In the genomic region with DNA sequence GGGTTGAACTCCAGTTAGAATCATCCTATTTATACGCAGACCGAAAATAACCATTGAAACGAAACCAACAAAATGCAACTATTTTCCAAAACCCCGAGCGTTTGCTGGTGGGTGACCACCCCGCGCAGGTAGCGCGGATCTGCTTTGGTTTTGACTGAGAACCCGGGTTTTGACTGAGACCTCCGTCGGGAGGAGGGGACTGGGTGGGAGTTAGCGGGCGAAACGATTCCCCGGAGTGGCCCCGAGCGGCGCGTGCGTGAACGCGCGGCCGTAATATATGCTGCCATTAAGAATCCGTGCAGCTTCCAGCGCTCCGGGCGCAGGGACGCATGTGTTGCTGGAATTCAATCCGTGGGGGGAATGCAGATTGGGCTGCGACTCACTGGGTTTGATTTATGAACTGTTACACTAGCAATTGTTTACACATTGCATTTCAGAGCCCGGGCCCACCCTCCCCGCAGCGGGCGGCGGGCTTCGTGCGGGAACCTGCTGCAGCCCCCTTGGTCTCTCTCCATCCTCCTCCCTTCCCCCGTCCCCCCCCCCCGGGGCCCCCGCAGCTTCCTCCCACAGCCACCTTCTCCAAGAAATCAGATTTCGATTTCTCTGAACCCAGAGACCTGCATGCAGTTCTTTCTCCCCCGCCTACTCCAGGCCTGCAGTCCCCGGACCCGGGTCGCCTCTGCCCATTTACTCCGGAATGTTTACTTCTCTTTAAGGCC, we compare ENCODE assay signal across 8 cellular contexts. TPM values are rescaled to one million over a fixed set of nuclear protein-coding genes. Genes with fewer than 3 reads are reported as not detected.
A peak's percentile ranks its signal among the peaks of the same experiment; 100 is the strongest.
DNase-seq lines count a peak whose midpoint lies in the region; ATAC-seq and TF ChIP-seq lines count a peak whose summit lies in the region.

No MANE protein-coding gene starts in this region.

- H3K27me3 Mint-ChIP-seq in T-cell, result peaks cover 83 to 93% of the 10 kb centered on the region in 2 donors

- H3K4me1 ChIP-seq in neutrophil (ENCODE audit: control insufficient read depth in 1 of 2, insufficient read depth in 1 of 2, low read depth in 1 of 2, low read length in 1 of 2), result peaks cover 44 to 58% of the 10 kb centered on the region in 2 experiments

- H3K27me3 ChIP-seq in H7 (ENCODE audit: control insufficient read depth, insufficient read depth, low read length) (peaks cover 99% of the 10 kb centered on the region), neutrophil (peaks cover 100% of the 10 kb centered on the region)

- H3K4me3 Mint-ChIP-seq in T-cell, result peak overlapping the region; percentile 82 to 89 (median 83)

- H3K27ac Mint-ChIP-seq in T-cell, result peak overlapping the region in 1 of 2 donors; percentile 43

- CTCF ChIA-PET in T-cell (lab: Charles Lee), result interaction anchor here in 1 of 2 donors (0.6 kb wide), 1 partner anchor 872 kb away, joined by 4 read pairs; no protein-coding TSS in a partner anchor

- H3K36me3 ChIP-seq in H7 (replicated peaks; ENCODE audit: control insufficient read depth, insufficient read depth, low read length) (no peaks in the 10 kb centered on the region), neutrophil (no peaks in the 10 kb centered on the region)

- DNase-seq in AG10803 (ENCODE audit: low read depth), result peak; percentile 77
- DNase-seq in H7, result peak; percentile 84
- peak in 1 of 34 experiments; percentile 17 for DNase-seq in T-cell
- peak; percentile 55 for DNase-seq in fibroblast of mammary gland (ENCODE audit: low read depth)
- no peak for DNase-seq in globus pallidus (ENCODE audit: low spot score)

- POLR2A ChIA-PET in T-cell (lab: Charles Lee), result interaction anchor here in 1 of 2 donors (0.6 kb wide), 2 partner anchors 37 to 1985 kb away, joined by 3 read pairs; no protein-coding TSS in a partner anchor

- peak overlapping the region; percentile 82 for H3K4me3 ChIP-seq in AG10803 (ENCODE audit: low read length)
- H3K4me3 ChIP-seq in H7 (ENCODE audit: insufficient read depth, low read depth, low read length), result peak overlapping the region; percentile 31
- peak overlapping the region; percentile 56 for H3K4me3 ChIP-seq in fibroblast of mammary gland (ENCODE audit: control insufficient read depth, low read depth, low read length)
- peak overlapping the region; percentile 78 to 80 for H3K4me3 ChIP-seq in neutrophil (ENCODE audit: low read depth in 1 of 2, low read length in 1 of 2)

- peak overlapping the region; percentile 73 for H3K27ac ChIP-seq in neutrophil

- peak in 3 of 4 experiments; percentile 22 to 41 (median 40) for ATAC-seq in T-cell (replicated peaks in 1 of 4)
- ATAC-seq in GM18498 (IDR thresholded peaks at IDR 0.05; ENCODE audit: unreplicated experiment), result no peak
- ATAC-seq in HG03139 (IDR thresholded peaks at IDR 0.05; ENCODE audit: unreplicated experiment), result no peak

- H3K36me3 Mint-ChIP-seq in T-cell, result peaks cover 8% of the 10 kb centered on the region

- H3K9me3 ChIP-seq in neutrophil, result no peaks in the 10 kb centered on the region

- H3K4me1 Mint-ChIP-seq in T-cell, result peaks cover 59 to 66% (median 64%) of the 10 kb centered on the region in 3 donors

- TF ChIP-seq CTCF in AG10803 (conservative IDR thresholded peaks at IDR 0.05; ENCODE audit: low read length), result no peak
- TF ChIP-seq CTCF in fibroblast of mammary gland (conservative IDR thresholded peaks at IDR 0.05; ENCODE audit: control insufficient read depth, insufficient read depth, low read depth, low read length), result no peak
- TF ChIP-seq CTCF in neutrophil (IDR thresholded peaks at IDR 0.05), result no peak

- peaks cover 0 to 9% (median 3%) of the 10 kb centered on the region in 3 donors for H3K9me3 Mint-ChIP-seq in T-cell

RNA-seq across cellular contexts. Expression of a gene that starts 9.9 kb away (rescaled TPM):
- 0.63 TPM in 1 of 2 replicates, not detected in the other for total RNA-seq in H7 (2014; rRNA removed; shearing (Covaris generic))
- under 1 TPM in 2 of 5 donors, not detected in 3; 0.13 to 0.33 TPM for total RNA-seq in T-cell

Comparison
In these comparisons a context has a peak if more than half of its experiments do, and no peak if none do; other contexts are left out.
1. H3K4me3 ChIP-seq: peak in every context shown above with its lines; median percentile 82 in AG10803; 79 in neutrophil; 56 in fibroblast of mammary gland; 31 in H7.
2. ATAC-seq: peak in T-cell (3 of 4); none in GM18498 (single experiment) and HG03139 (single experiment).